11 cellular contexts compared by ENCODE assay signal in genomic region chr4:76562851-76563803, GRCh38.
DNase-seq lines count a peak whose midpoint lies in the region; ATAC-seq, FAIRE-seq and TF ChIP-seq lines count a peak whose summit lies in the region.
"Had no signal": no experiment of that assay in that cellular context is flagged by ENCODE, and none has a peak within 500 bp of the region (broad histone marks: within the 10 kb centered on the region; RNA-seq: fewer than 3 reads in every experiment).

No MANE protein-coding gene starts in this region.

- H4K20me1 ChIP-seq in BLaER1 (no peaks in the 10 kb centered on the region), KMS-11 (ENCODE audit: insufficient read depth) (no peaks in the 10 kb centered on the region)

- H3K79me2 ChIP-seq in KMS-11 (ENCODE audit: insufficient read depth, low read depth): no peaks in the 10 kb centered on the region

- H3K9me3 ChIP-seq in BLaER1: no peaks in the 10 kb centered on the region
- no peaks in the 10 kb centered on the region for H3K9me3 ChIP-seq in mucosa of descending colon

- TF ChIP-seq CTCF in KMS-11 (conservative IDR thresholded peaks at IDR 0.05; ENCODE audit: low read depth, low read length) (no peak), bronchial epithelial cell (IDR thresholded peaks at IDR 0.05; ENCODE audit: insufficient read depth, low read length, severe bottlenecking) (no peak), mucosa of descending colon (IDR thresholded peaks at IDR 0.05) (no peak)

- H3K4me1 ChIP-seq in BLaER1: peaks cover 47% of the 10 kb centered on the region
- peaks cover 23% of the 10 kb centered on the region for H3K4me1 ChIP-seq in KMS-11 (ENCODE audit: low read depth, poor library complexity, severe bottlenecking)
- no peaks in the 10 kb centered on the region for H3K4me1 ChIP-seq in mucosa of descending colon (ENCODE audit: low read depth)

- H3K27ac ChIP-seq in BLaER1: no peak overlapping the region
- H3K27ac ChIP-seq in KMS-11: no peak overlapping the region

- ATAC-seq in mucosa of descending colon (peak; percentile 90), HG03432 (IDR thresholded peaks at IDR 0.05; ENCODE audit: unreplicated experiment) (no peak), GM18909 (IDR thresholded peaks at IDR 0.05; ENCODE audit: poor library complexity, unreplicated experiment) (no peak)
- ATAC-seq: K562 had no signal

- FAIRE-seq in bronchial epithelial cell (lab: Jason Lieb, UNC): no peak
- FAIRE-seq: K562 had no signal

- no peak overlapping the region for H3K9ac ChIP-seq in BLaER1
- no peak overlapping the region for H3K9ac ChIP-seq in KMS-11

- intact Hi-C loops in mucosa of descending colon (cut with DNase I, micrococcal nuclease): no loop called here

- H3K4me3 ChIP-seq in BLaER1 (no peak overlapping the region), KMS-11 (IDR thresholded peaks at IDR 0.05; ENCODE audit: insufficient read depth, low read depth, low read length) (no peak overlapping the region), bronchial epithelial cell (ENCODE audit: low read depth, low read length) (no peak overlapping the region), mucosa of descending colon (no peak overlapping the region), H7 (ENCODE audit: insufficient read depth, low read depth, low read length) (no peak overlapping the region)
- H3K4me3 ChIP-seq: K562 had no signal

- H3K27me3 ChIP-seq in BLaER1 (no peaks in the 10 kb centered on the region), KMS-11 (ENCODE audit: insufficient read depth, low read depth) (no peaks in the 10 kb centered on the region), bronchial epithelial cell (ENCODE audit: control insufficient read depth, insufficient read depth, low read length) (no peaks in the 10 kb centered on the region), H7 (ENCODE audit: control insufficient read depth, insufficient read depth, low read length) (no peaks in the 10 kb centered on the region)

- DNase-seq in bronchial epithelial cell (ENCODE audit: low read depth): peak; percentile 80
- DNase-seq in mucosa of descending colon: no peak
- DNase-seq in effector CD4-positive, alpha-beta T cell: no peak
- no peak for DNase-seq in H7
- DNase-seq: AML-193, NCI-H526 treated with DMSO at 0.1 percent for 48 hours had no signal

- H3K36me3 ChIP-seq in BLaER1 (no peaks in the 10 kb centered on the region), KMS-11 (ENCODE audit: insufficient read depth) (no peaks in the 10 kb centered on the region), bronchial epithelial cell (ENCODE audit: control insufficient read depth, insufficient read depth, low read length) (no peaks in the 10 kb centered on the region), mucosa of descending colon (ENCODE audit: low read depth) (no peaks in the 10 kb centered on the region), H7 (replicated peaks; ENCODE audit: control insufficient read depth, insufficient read depth, low read length) (no peaks in the 10 kb centered on the region; the same call in 1 of the 2 replicates)

- peak overlapping the region; percentile 51 for H3K4me2 ChIP-seq in BLaER1
- H3K4me2 ChIP-seq in KMS-11: peak overlapping the region; percentile 10; the same call in 1 of the 2 replicates

- H2AFZ ChIP-seq in KMS-11 (ENCODE audit: low read depth): no peak overlapping the region
